ENCODE assay signal across 8 cellular contexts in genomic region chr19:40798997-40799557, GRCh38. TPM values are rescaled to one million over a fixed set of nuclear protein-coding genes. Genes with fewer than 3 reads are reported as not detected.
A peak's percentile ranks its signal among the peaks of the same experiment; 100 is the strongest.
DNase-seq lines count a peak whose midpoint lies in the region; ATAC-seq, FAIRE-seq and TF ChIP-seq lines count a peak whose summit lies in the region.

EGLN2 (plus strand) TSS chr19:40799191; CDS start chr19:40800573, 1,382 bp downstream.

- FAIRE-seq in HepG2 (lab: Jason Lieb, UNC), result no peak

- DNase-seq in HuH-7 (ENCODE audit: low spot score) (peak; percentile 97), mammary epithelial cell (no peak), HepG2 (ENCODE audit: low spot score) (no peak), NAMALWA (ENCODE audit: low spot score) (no peak), NCI-H187 (lab: John Stamatoyannopoulos, UW) (no peak)

- in situ Hi-C loops in mammary epithelial cell (cut with MboI; ENCODE audit: low sequenced_read_pairs in 2 of 2), result no loop called here
- in situ Hi-C loops in HepG2 (cut with HindIII; ENCODE audit: extremely low pct_ligation_motif_present, low pct_unique_long_range_greater_than_20kb), result no loop called here

- peaks cover 53 to 60% (median 57%) of the 10 kb centered on the region in 10 experiments for H3K4me1 ChIP-seq in BLaER1 treated with 17β-estradiol and CSF1 and Interleukin-3, amounts not matched to agents 10 nM and 100 nM
- H3K4me1 ChIP-seq in mammary epithelial cell (ENCODE audit: insufficient read depth, low read length), result peaks cover 48% of the 10 kb centered on the region
- H3K4me1 ChIP-seq in HepG2 (ENCODE audit: insufficient read depth, low read length), result peaks cover 55% of the 10 kb centered on the region

- H2AFZ ChIP-seq in mammary epithelial cell (ENCODE audit: low read depth, low read length) (peak within 1 kb of the TSS; percentile 76), HepG2 (ENCODE audit: low read length) (peak within 1 kb of the TSS; percentile 60)

- H3K9ac ChIP-seq in BLaER1 treated with 17β-estradiol and CSF1 and Interleukin-3, amounts not matched to agents 10 nM and 100 nM, result peak within 1 kb of the TSS; percentile 94 to 99 (median 97)
- H3K9ac ChIP-seq in mammary epithelial cell (ENCODE audit: insufficient read depth, low read length), result peak within 1 kb of the TSS; percentile 71
- H3K9ac ChIP-seq in HepG2 (ENCODE audit: insufficient read depth, low read depth, low read length), result peak within 1 kb of the TSS; percentile 90

- POLR2A ChIA-PET in HepG2 (lab: Yijun Ruan, JAX), result interaction anchor here (1.0 to 3.5 kb wide), 13 partner anchors 8 to 373 kb away, joined by 3 to 67 read pairs (median 6); partner anchors contain the start of genes ACTMAP, COQ8B, ITPKC and RAB4B

- H4K20me1 ChIP-seq in BLaER1 treated with 17β-estradiol and CSF1 and Interleukin-3, amounts not matched to agents 10 nM and 100 nM, result peaks cover 43 to 48% (median 45%) of the 10 kb centered on the region in 11 experiments
- H4K20me1 ChIP-seq in mammary epithelial cell (ENCODE audit: insufficient read depth, low read length), result no peaks in the 10 kb centered on the region
- no peaks in the 10 kb centered on the region; the same call in 1 of the 2 replicates for H4K20me1 ChIP-seq in HepG2 (ENCODE audit: insufficient read depth, low read length)

- peak within 1 kb of the TSS; percentile 90 to 95 (median 93) for H3K27ac ChIP-seq in BLaER1 treated with 17β-estradiol and CSF1 and Interleukin-3, amounts not matched to agents 10 nM and 100 nM
- H3K27ac ChIP-seq in mammary epithelial cell (ENCODE audit: insufficient read depth, low read depth, low read length) (peak within 1 kb of the TSS; percentile 82), HepG2 (ENCODE audit: extremely low read length, insufficient read depth, low read length) (peak within 1 kb of the TSS; percentile 98), temporal lobe (ENCODE audit: low read depth, low read length) (peak within 1 kb of the TSS; percentile 95)

- TF ChIP-seq RAD21 in HepG2 (CRISPR knock-in tag; IDR thresholded peaks at IDR 0.05), result no peak

- no peaks in the 10 kb centered on the region for H3K9me3 ChIP-seq in BLaER1 treated with 17β-estradiol and CSF1 and Interleukin-3, amounts not matched to agents 10 nM and 100 nM (replicated peaks in 1 of 11)
- no peaks in the 10 kb centered on the region for H3K9me3 ChIP-seq in mammary epithelial cell (replicated peaks; ENCODE audit: insufficient read depth, low read length)
- H3K9me3 ChIP-seq in HepG2 (ENCODE audit: low read length), result no peaks in the 10 kb centered on the region

- no TSS peak for BruUV-seq in mammary epithelial cell (replicated peaks; lab: Mats Ljungman, UMichigan)
- BruUV-seq in HepG2 (replicated peaks; lab: Mats Ljungman, UMichigan), result no TSS peak

- peaks cover 22 to 49% (median 36%) of the 10 kb centered on the region in 11 experiments for H3K36me3 ChIP-seq in BLaER1 treated with 17β-estradiol and CSF1 and Interleukin-3, amounts not matched to agents 10 nM and 100 nM
- H3K36me3 ChIP-seq in mammary epithelial cell (ENCODE audit: insufficient read depth, low read length) (peaks cover 2% of the 10 kb centered on the region), HepG2 (replicated peaks in 1 of 2; ENCODE audit: control insufficient read depth in 1 of 2, insufficient read depth in 2 of 2, low read length in 2 of 2) (peaks cover 3 to 4% of the 10 kb centered on the region in 2 experiments; a peak in 2 of 5 replicates)

- WGBS in mammary epithelial cell (ENCODE audit: low coverage, missing lambda C conversion rate), result no CpG with 5 or more reads among the region's 81 CpGs
- 1% methylated on average over 12 of the region's 81 CpGs for WGBS in HepG2 (ENCODE audit: low lambda C conversion rate)

- dilution Hi-C loops in mammary epithelial cell (cut with HindIII; ENCODE audit: low sequenced_read_pairs), result no loop called here

- peak within 1 kb of the TSS; percentile 93 to 100 (median 99) for H3K4me2 ChIP-seq in BLaER1 treated with 17β-estradiol and CSF1 and Interleukin-3, amounts not matched to agents 10 nM and 100 nM
- H3K4me2 ChIP-seq in mammary epithelial cell (ENCODE audit: insufficient read depth, low read depth, low read length) (peak within 1 kb of the TSS; percentile 89), HepG2 (ENCODE audit: low read depth, low read length) (peak within 1 kb of the TSS; percentile 91)

- peak; percentile 7 for ATAC-seq in GM19452 (IDR thresholded peaks at IDR 0.05; ENCODE audit: unreplicated experiment)
- no peak; the same call in 2 of the 3 replicates for ATAC-seq in HepG2

- peak in 1 of 2 experiments; percentile 53; a peak in 2 of 4 replicates for TF ChIP-seq POLR2A in HepG2 (IDR thresholded peaks at IDR 0.05; ENCODE audit: insufficient read depth in 1 of 2, low read depth in 2 of 2, low read length in 2 of 2)

- CTCF ChIA-PET in mammary epithelial cell (lab: Charles Lee; ENCODE audit: low non-redundant PET), result interaction anchor here (0.6 to 0.7 kb wide), 3 partner anchors 21 to 195 kb away, joined by 3 to 5 read pairs (median 4); partner anchors contain the start of gene RAB4B
- CTCF ChIA-PET in HepG2 (lab: Yijun Ruan, JAX; ENCODE audit: low intra/inter-chr PET ratio, low total read pairs), result interaction anchor here (1.6 kb wide), 1 partner anchor 7 kb away, joined by 4 read pairs; no protein-coding TSS in a partner anchor

- intact Hi-C loops in mammary epithelial cell (cut with micrococcal nuclease) (loop anchor here (1.0 to 2.0 kb wide), 3 partner anchors 21 to 82 kb away; partner anchors contain the start of genes ACTMAP, ITPKC, RAB4B and SNRPA), HepG2 (cut with micrococcal nuclease; ENCODE audit: unreplicated experiment) (loop anchor here (1.0 kb wide), 2 partner anchors 21 to 48 kb away; partner anchors contain the start of genes RAB4B and SNRPA)

- peaks cover 49% of the 10 kb centered on the region for H3K79me2 ChIP-seq in mammary epithelial cell (ENCODE audit: insufficient read depth, low read length)
- peaks cover 25% of the 10 kb centered on the region for H3K79me2 ChIP-seq in HepG2 (ENCODE audit: insufficient read depth, low read length)

- peak within 1 kb of the TSS; percentile 86 to 100 (median 95) for H3K4me3 ChIP-seq in BLaER1 treated with 17β-estradiol and CSF1 and Interleukin-3, amounts not matched to agents 10 nM and 100 nM
- H3K4me3 ChIP-seq in mammary epithelial cell (replicated peaks in 1 of 3; ENCODE audit: insufficient read depth in 1 of 3, low read depth in 2 of 3, low read length in 3 of 3) (peak within 1 kb of the TSS; percentile 82 to 92 (median 86)), HepG2 (replicated peaks in 1 of 3; ENCODE audit: insufficient read depth in 1 of 3, low read depth in 2 of 3, low read length in 3 of 3) (peak within 1 kb of the TSS; percentile 77 to 94 (median 93))

- H3K27me3 ChIP-seq in BLaER1 treated with 17β-estradiol and CSF1 and Interleukin-3, amounts not matched to agents 10 nM and 100 nM, result no peaks in the 10 kb centered on the region
- H3K27me3 ChIP-seq in mammary epithelial cell (ENCODE audit: insufficient read depth, low read length) (no peaks in the 10 kb centered on the region), HepG2 (ENCODE audit: control insufficient read depth in 1 of 2, insufficient read depth in 2 of 2, low read length in 2 of 2) (no peaks in the 10 kb centered on the region; a peak in 1 of 5 replicates)

- no peak for TF ChIP-seq EP300 in HepG2 (IDR thresholded peaks at IDR 0.05; ENCODE audit: low read depth in 2 of 2, low read length in 2 of 2)
- no peak for TF ChIP-seq EP300 in HepG2 (CRISPR knock-in tag; IDR thresholded peaks at IDR 0.05; ENCODE audit: borderline replicate concordance)

- TF ChIP-seq CTCF in mammary epithelial cell (conservative IDR thresholded peaks at IDR 0.05 in 1 of 2, IDR thresholded peaks at IDR 0.05 in 1 of 2; ENCODE audit: extremely low read depth in 1 of 2, insufficient read depth in 1 of 2, low read depth in 1 of 2, low read length in 2 of 2), result no peak
- no peak for TF ChIP-seq CTCF in HepG2 (CRISPR knock-in tag; IDR thresholded peaks at IDR 0.05)

TF ChIP-seq in HepG2, 621 proteins besides CTCF, POLR2A, EP300 and RAD21 (continues in another document):
- TF ChIP-seq GTF3A (CRISPR knock-in tag; conservative IDR thresholded peaks at IDR 0.05) (no peak), BHLHE40 (IDR thresholded peaks at IDR 0.05; ENCODE audit: low read length) (peak; percentile 94), ZNF577 (CRISPR knock-in tag; IDR thresholded peaks at IDR 0.05; ENCODE audit: borderline replicate concordance, low read depth) (no peak), GZF1 (CRISPR knock-in tag; IDR thresholded peaks at IDR 0.05) (no peak), RFX5 (IDR thresholded peaks at IDR 0.05; ENCODE audit: low read depth, low read length) (peak; percentile 2; the same call in 1 of the 2 replicates), ELF3 (CRISPR knock-in tag; IDR thresholded peaks at IDR 0.05) (peak; percentile 36; the same call in 1 of the 2 replicates), TAF1 (CRISPR knock-in tag; IDR thresholded peaks at IDR 0.05) (0 out of 2 replicates have a peak, but pooled peaks have one; percentile 35), ZNF12 (CRISPR knock-in tag; IDR thresholded peaks at IDR 0.05) (no peak)

RNA-seq across cellular contexts. Expression of gene EGLN2, which starts in this region (rescaled TPM):
- total RNA-seq in mammary epithelial cell (10 to 100 TPM; 59.7 to 82.3 TPM), HepG2 (2016; rRNA removed; fragmentation: Illumina TruSeq; extraction: Trizol) (32.4 and 40.8 TPM in 2 replicates), temporal lobe (34.9 TPM)
- polyA plus RNA-seq in mammary epithelial cell (46.7 TPM), HepG2 (2011; rRNA removed) (16.5 and 25.4 TPM in 2 replicates)
- polyA minus RNA-seq in mammary epithelial cell, result 134 TPM
- total RNA-seq in HepG2 (2016; cell fraction: cytosol; rRNA removed; fragmentation: Illumina TruSeq; extraction: Trizol; ENCODE audit: low read depth), result 19.0 and 19.4 TPM in 2 replicates
- 37.6 and 41.3 TPM in 2 replicates for total RNA-seq in HepG2 (2016; cell fraction: insoluble cytoplasmic fraction; rRNA removed; fragmentation: Illumina TruSeq; extraction: Trizol)
- total RNA-seq in HepG2 (2016; cell fraction: membrane; rRNA removed; fragmentation: Illumina TruSeq; extraction: Trizol), result 39.4 and 40.9 TPM in 2 replicates
- total RNA-seq in HepG2 (2016; cell fraction: nucleus; rRNA removed; fragmentation: Illumina TruSeq; extraction: Trizol), result 27.3 and 29.2 TPM in 2 replicates
- 16.4 and 23.8 TPM in 2 replicates for polyA plus RNA-seq in HepG2 (2011; cell fraction: cytosol; rRNA removed)
- polyA plus RNA-seq in HepG2 (2011; cell fraction: nucleus; rRNA removed), result 38.7 and 44.6 TPM in 2 replicates
- 14.0 and 22.0 TPM in 2 replicates for polyA plus RNA-seq in HepG2 (2012)
- polyA plus RNA-seq in HepG2 (2016; cell fraction: cytosol; fragmentation: Illumina TruSeq; extraction: Trizol; ENCODE audit: low read depth), result 13.6 and 14.2 TPM in 2 replicates
- 31.3 and 33.0 TPM in 2 replicates for polyA plus RNA-seq in HepG2 (2016; cell fraction: insoluble cytoplasmic fraction; fragmentation: Illumina TruSeq; extraction: Trizol; ENCODE audit: low read depth)
- polyA plus RNA-seq in HepG2 (2016; cell fraction: membrane; fragmentation: Illumina TruSeq; extraction: Trizol; ENCODE audit: low read depth), result 24.9 and 27.6 TPM in 2 replicates
- 40.6 and 43.6 TPM in 2 replicates for polyA plus RNA-seq in HepG2 (2016; cell fraction: nucleus; fragmentation: Illumina TruSeq; extraction: Trizol; ENCODE audit: insufficient read depth, low read depth)
- 38.0 and 66.8 TPM in 2 replicates for polyA minus RNA-seq in HepG2 (2011; rRNA and poly(A)+ RNA removed; ENCODE audit: low replicate concordance)
- polyA minus RNA-seq in HepG2 (2011; cell fraction: cytosol; rRNA and poly(A)+ RNA removed), result 9.9 and 12.8 TPM in 2 replicates
- 16.5 and 19.2 TPM in 2 replicates for polyA minus RNA-seq in HepG2 (2011; cell fraction: nucleus; rRNA and poly(A)+ RNA removed)
